In genomic region chr4:55127053-55127452, GRCh38 we compare ENCODE assay signal across 3 cellular contexts.
A peak's percentile ranks its signal among the peaks of the same experiment; 100 is the strongest.
TF ChIP-seq lines count a peak whose summit lies in the region.

No MANE protein-coding gene starts in this region.

TF ChIP-seq in HEK293, 187 proteins besides CTCF, POLR2A, EP300 and RAD21 (continues in another document):
- no peak for TF ChIP-seq ZNF16 (tag by site-specific recombination; IDR thresholded peaks at IDR 0.05; ENCODE audit: low read depth)
- TF ChIP-seq, protein P1, sequence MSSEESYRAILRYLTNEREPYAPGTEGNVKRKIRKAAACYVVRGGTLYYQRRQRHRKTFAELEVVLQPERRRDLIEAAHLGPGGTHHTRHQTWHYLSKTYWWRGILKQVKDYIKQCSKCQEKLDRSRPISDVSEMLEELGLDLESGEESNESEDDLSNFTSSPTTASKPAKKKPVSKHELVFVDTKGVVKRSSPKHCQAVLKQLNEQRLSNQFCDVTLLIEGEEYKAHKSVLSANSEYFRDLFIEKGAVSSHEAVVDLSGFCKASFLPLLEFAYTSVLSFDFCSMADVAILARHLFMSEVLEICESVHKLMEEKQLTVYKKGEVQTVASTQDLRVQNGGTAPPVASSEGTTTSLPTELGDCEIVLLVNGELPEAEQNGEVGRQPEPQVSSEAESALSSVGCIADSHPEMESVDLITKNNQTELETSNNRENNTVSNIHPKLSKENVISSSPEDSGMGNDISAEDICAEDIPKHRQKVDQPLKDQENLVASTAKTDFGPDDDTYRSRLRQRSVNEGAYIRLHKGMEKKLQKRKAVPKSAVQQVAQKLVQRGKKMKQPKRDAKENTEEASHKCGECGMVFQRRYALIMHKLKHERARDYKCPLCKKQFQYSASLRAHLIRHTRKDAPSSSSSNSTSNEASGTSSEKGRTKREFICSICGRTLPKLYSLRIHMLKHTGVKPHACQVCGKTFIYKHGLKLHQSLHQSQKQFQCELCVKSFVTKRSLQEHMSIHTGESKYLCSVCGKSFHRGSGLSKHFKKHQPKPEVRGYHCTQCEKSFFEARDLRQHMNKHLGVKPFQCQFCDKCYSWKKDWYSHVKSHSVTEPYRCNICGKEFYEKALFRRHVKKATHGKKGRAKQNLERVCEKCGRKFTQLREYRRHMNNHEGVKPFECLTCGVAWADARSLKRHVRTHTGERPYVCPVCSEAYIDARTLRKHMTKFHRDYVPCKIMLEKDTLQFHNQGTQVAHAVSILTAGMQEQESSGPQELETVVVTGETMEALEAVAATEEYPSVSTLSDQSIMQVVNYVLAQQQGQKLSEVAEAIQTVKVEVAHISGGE (tag by site-specific recombination; conservative IDR thresholded peaks at IDR 0.05; ENCODE audit: low read depth), result peak; percentile 65
- no peak for TF ChIP-seq ZNF561 (tag by site-specific recombination; IDR thresholded peaks at IDR 0.05; ENCODE audit: borderline replicate concordance)
- peak; percentile 66 for TF ChIP-seq ZNF426 (tag by site-specific recombination; IDR thresholded peaks at IDR 0.05)
- no peak for TF ChIP-seq HIC1 (tag by site-specific recombination; IDR thresholded peaks at IDR 0.05)
- TF ChIP-seq ZXDB (tag by site-specific recombination; IDR thresholded peaks at IDR 0.05), result 0 out of 2 replicates have a peak, but pooled peaks have one; percentile 37
- peak; percentile 65 for TF ChIP-seq ZBTB8A (tag by site-specific recombination; IDR thresholded peaks at IDR 0.05)
- no peak for TF ChIP-seq ZBTB26 (tag by site-specific recombination; optimal IDR thresholded peaks at IDR 0.05)

TF ChIP-seq in H1, 55 proteins besides CTCF, POLR2A, EP300 and RAD21 (continued from another document):
- no peak for TF ChIP-seq USF2 (IDR thresholded peaks at IDR 0.05; ENCODE audit: low read length)
- no peak for TF ChIP-seq TCF12 (IDR thresholded peaks at IDR 0.05; ENCODE audit: low read depth, low read length)
- TF ChIP-seq CTBP2 (IDR thresholded peaks at IDR 0.05; ENCODE audit: borderline replicate concordance, insufficient read depth, insufficient read length, low read length), result no peak
- TF ChIP-seq MAX (IDR thresholded peaks at IDR 0.05), result no peak

TF ChIP-seq in SK-N-SH treated with all-trans-retinoic acid at 6 μM for 48 hours, 23 proteins besides CTCF, POLR2A, EP300 and RAD21:
- TF ChIP-seq ISL1 (CRISPR knock-in tag; IDR thresholded peaks at IDR 0.05), result no peak
- no peak for TF ChIP-seq CSDC2 (CRISPR knock-in tag; IDR thresholded peaks at IDR 0.05)
- no peak for TF ChIP-seq ZNF70 (CRISPR knock-in tag; IDR thresholded peaks at IDR 0.05)
- no peak for TF ChIP-seq ESRRG (CRISPR knock-in tag; IDR thresholded peaks at IDR 0.05)
